ENCODE assay signal across 8 cellular contexts in genomic region chr2:139790807-139791206, GRCh38.
A peak's percentile ranks its signal among the peaks of the same experiment; 100 is the strongest.
DNase-seq lines count a peak whose midpoint lies in the region; ATAC-seq and TF ChIP-seq lines count a peak whose summit lies in the region.

No MANE protein-coding gene starts in this region.

- no peaks in the 10 kb centered on the region for H3K4me1 Mint-ChIP-seq in HFFc6 (ENCODE audit: low read depth)
- no peaks in the 10 kb centered on the region for H3K4me1 Mint-ChIP-seq in Caco-2 (ENCODE audit: low read depth, unreplicated experiment)

- H3K4me3 Mint-ChIP-seq in HFFc6 (no peak overlapping the region), Caco-2 (ENCODE audit: unreplicated experiment) (no peak overlapping the region)

- no peaks in the 10 kb centered on the region for H3K36me3 Mint-ChIP-seq in HFFc6 (ENCODE audit: low read depth)
- H3K36me3 Mint-ChIP-seq in Caco-2 (ENCODE audit: insufficient read depth, unreplicated experiment): no peaks in the 10 kb centered on the region

- H3K27ac Mint-ChIP-seq in HFFc6: no peak overlapping the region
- no peak overlapping the region for H3K27ac Mint-ChIP-seq in Caco-2 (ENCODE audit: unreplicated experiment)

- H3K36me3 ChIP-seq in RWPE2 (ENCODE audit: low read depth) (no peaks in the 10 kb centered on the region), Caco-2 (ENCODE audit: control insufficient read depth, insufficient read depth, low read length) (no peaks in the 10 kb centered on the region), gastroesophageal sphincter (no peaks in the 10 kb centered on the region)

- BruUV-seq in Caco-2 (replicated peaks; lab: Mats Ljungman, UMichigan): no TSS peak

- ATAC-seq in RWPE2 (ENCODE audit: low read depth): peak; percentile 61; the same call in 1 of the 3 replicates
- ATAC-seq in GM21423 (IDR thresholded peaks at IDR 0.05; ENCODE audit: unreplicated experiment): no peak
- no peak for ATAC-seq in gastroesophageal sphincter

- CTCF ChIA-PET in Caco-2 (lab: Charles Lee): no interaction called here

- H3K4me3 ChIP-seq in RWPE2 (ENCODE audit: severe bottlenecking): no peak overlapping the region
- H3K4me3 ChIP-seq in Caco-2 (ENCODE audit: low read depth, low read length): no peak overlapping the region
- H3K4me3 ChIP-seq in gastroesophageal sphincter: no peak overlapping the region

- H3K27ac ChIP-seq in RWPE2 (ENCODE audit: poor library complexity, severe bottlenecking) (no peak overlapping the region), gastroesophageal sphincter (no peak overlapping the region)

- H3K27me3 Mint-ChIP-seq in HFFc6 (ENCODE audit: insufficient read depth): no peaks in the 10 kb centered on the region
- peaks cover 8% of the 10 kb centered on the region for H3K27me3 Mint-ChIP-seq in Caco-2 (ENCODE audit: insufficient read depth, unreplicated experiment)

- TF ChIP-seq POLR2A in gastroesophageal sphincter (IDR thresholded peaks at IDR 0.05): no peak

- intact Hi-C loops in Caco-2 (cut with micrococcal nuclease; ENCODE audit: unreplicated experiment): loop anchor here (1.0 to 5.0 kb wide), 5 partner anchors 155 to 1171 kb away; no protein-coding TSS in a partner anchor

- DNase-seq in AML-193 (lab: John Stamatoyannopoulos, UW): peak; percentile 30 to 49
- DNase-seq in HFFc6: no peak
- no peak for DNase-seq in RWPE2 (ENCODE audit: low spot score)
- peak; percentile 46 for DNase-seq in globus pallidus (ENCODE audit: low spot score)
- DNase-seq in COLO668 (lab: John Stamatoyannopoulos, UW; ENCODE audit: unreplicated experiment): no peak
- no peak for DNase-seq in Caco-2

- H3K9me3 Mint-ChIP-seq in HFFc6 (peaks cover 34% of the 10 kb centered on the region), Caco-2 (ENCODE audit: unreplicated experiment) (no peaks in the 10 kb centered on the region)

- POLR2A ChIA-PET in Caco-2 (lab: Charles Lee): no interaction called here

- H3K9me3 ChIP-seq in RWPE2 (ENCODE audit: severe bottlenecking) (no peaks in the 10 kb centered on the region), Caco-2 (no peaks in the 10 kb centered on the region), gastroesophageal sphincter (no peaks in the 10 kb centered on the region)

- no peaks in the 10 kb centered on the region for H3K4me1 ChIP-seq in RWPE2 (ENCODE audit: insufficient read depth, poor library complexity, severe bottlenecking)
- H3K4me1 ChIP-seq in Caco-2: no peaks in the 10 kb centered on the region
- H3K4me1 ChIP-seq in gastroesophageal sphincter: no peaks in the 10 kb centered on the region

- TF ChIP-seq CTCF in HFFc6 (IDR thresholded peaks at IDR 0.05) (peak; percentile 18; the same call in 1 of the 2 replicates), RWPE2 (IDR thresholded peaks at IDR 0.05; ENCODE audit: poor library complexity, severe bottlenecking) (peak; percentile 55), Caco-2 (IDR thresholded peaks at IDR 0.05; ENCODE audit: insufficient read depth in 1 of 2, low read depth in 1 of 2, low read length in 1 of 2, severe bottlenecking in 1 of 2, unreplicated experiment in 1 of 2) (no peak), gastroesophageal sphincter (IDR thresholded peaks at IDR 0.05) (no peak)

- H3K27me3 ChIP-seq in RWPE2 (ENCODE audit: insufficient read depth, poor library complexity, severe bottlenecking) (peaks cover 9% of the 10 kb centered on the region), Caco-2 (replicated peaks; ENCODE audit: control insufficient read depth, insufficient read depth, low read length) (no peaks in the 10 kb centered on the region), gastroesophageal sphincter (no peaks in the 10 kb centered on the region)

- no peak for TF ChIP-seq EP300 in gastroesophageal sphincter (IDR thresholded peaks at IDR 0.05)

Comparison
In these comparisons a context has a peak if more than half of its experiments do, and no peak if none do; other contexts are left out.
1. DNase-seq: peak in AML-193 (2 of 2) and globus pallidus (single experiment); none in HFFc6 (single experiment), RWPE2 (single experiment), COLO668 (single experiment) and Caco-2 (0 of 2).
2. CTCF ChIP-seq: peak in HFFc6 (single experiment) and RWPE2 (single experiment); none in Caco-2 (0 of 2) and gastroesophageal sphincter (0 of 4).